8 cellular contexts compared by ENCODE assay signal in genomic region chr5:138274189-138274853, GRCh38. TPM values are rescaled to one million over a fixed set of nuclear protein-coding genes. Genes with fewer than 3 reads are reported as not detected.
DNase-seq lines count a peak whose midpoint lies in the region; ATAC-seq lines count a peak whose summit lies in the region.

GFRA3 (minus strand) TSS chr5:138274621; CDS start chr5:138274424, 197 bp downstream.

- peaks cover 4% of the 10 kb centered on the region for H3K4me1 Mint-ChIP-seq in activated T-cell treated with anti-CD3 and anti-CD28 coated beads, Interleukin-2, amount 50 U/mL, for 4 hours (ENCODE audit: low read depth)

- H3K27me3 Mint-ChIP-seq in activated T-cell treated with anti-CD3 and anti-CD28 coated beads, Interleukin-2, amount 50 U/mL, for 4 hours (ENCODE audit: low read depth) = peaks cover 28% of the 10 kb centered on the region

- intact Hi-C loops in left ventricle myocardium superior (cut with micrococcal nuclease) = loop anchor here (10.0 kb wide), 1 partner anchor 50 kb away; no protein-coding TSS in a partner anchor

- peak; percentile 69 for ATAC-seq in activated T-cell treated with anti-CD3 and anti-CD28 coated beads, Interleukin-2, amount 50 U/mL, for 4 hours
- ATAC-seq in left ventricle myocardium superior (peak; percentile 43), GM21528 (IDR thresholded peaks at IDR 0.05; ENCODE audit: low FRiP score, unreplicated experiment) (no peak), GM19452 (IDR thresholded peaks at IDR 0.05; ENCODE audit: unreplicated experiment) (no peak)

- no peaks in the 10 kb centered on the region for H3K36me3 Mint-ChIP-seq in activated T-cell treated with anti-CD3 and anti-CD28 coated beads, Interleukin-2, amount 50 U/mL, for 4 hours (ENCODE audit: insufficient read depth)

- peak within 1 kb of the TSS; percentile 64 for H3K4me3 Mint-ChIP-seq in activated T-cell treated with anti-CD3 and anti-CD28 coated beads, Interleukin-2, amount 50 U/mL, for 4 hours

- DNase-seq in DMS79 treated with DMSO at 0.1 percent for 48 hours (lab: John Stamatoyannopoulos, UW) (peak; percentile 5), DMS79 (lab: John Stamatoyannopoulos, UW) (no peak), left ventricle myocardium superior (no peak), RKO (ENCODE audit: low spot score) (no peak)
- DNase-seq in activated T-cell treated with anti-CD3 and anti-CD28 coated beads, Interleukin-2, amount 50 U/mL, for 4 hours = peak; percentile 4
- DNase-seq in stimulated activated CD4-positive, alpha-beta T cell treated with anti-CD3 and anti-CD28 coated beads, Interleukin-4, amount 100 ng/mL, for 1 hour = peak; percentile 9

- H3K9me3 Mint-ChIP-seq in activated T-cell treated with anti-CD3 and anti-CD28 coated beads, Interleukin-2, amount 50 U/mL, for 4 hours = no peaks in the 10 kb centered on the region

RNA-seq across cellular contexts. Expression of gene GFRA3, which starts in this region (rescaled TPM):
- not detected for total RNA-seq in activated T-cell treated with anti-CD3 and anti-CD28 coated beads, Interleukin-2, amount 50 U/mL, for 4 hours
- 0.72 TPM for total RNA-seq in left ventricle myocardium superior

Comparison
In these comparisons a context has a peak if more than half of its experiments do, and no peak if none do; other contexts are left out.
1. DNase-seq: peak in DMS79 treated with DMSO at 0.1 percent for 48 hours (single experiment) and stimulated activated CD4-positive, alpha-beta T cell treated with anti-CD3 and anti-CD28 coated beads, Interleukin-4, amount 100 ng/mL, for 1 hour (single experiment); none in DMS79 (single experiment), left ventricle myocardium superior (single experiment) and RKO (single experiment).
2. Peak in DNase-seq and ATAC-seq in activated T-cell treated with anti-CD3 and anti-CD28 coated beads, Interleukin-2, amount 50 U/mL, for 4 hours; RNA of the gene not detected or under 1 TPM.
3. Peak in ATAC-seq in left ventricle myocardium superior; RNA of the gene not detected or under 1 TPM.